23 cellular contexts compared by ENCODE assay signal in genomic region chr2:6429210-6429986, GRCh38.
"Had no signal": no experiment of that assay in that cellular context is flagged by ENCODE, and none has a peak within 500 bp of the region (broad histone marks: within the 10 kb centered on the region; RNA-seq: fewer than 3 reads in every experiment).

No MANE protein-coding gene starts in this region.

- H3K27ac Mint-ChIP-seq: effector memory CD8-positive, alpha-beta T cell; naive thymus-derived CD8-positive, alpha-beta T cell; stimulated activated memory B cell treated with anti-CD40 and anti-IgM and Interleukin-4, amounts not matched to agents 10 μg/mL and 1 μg/mL and 100 μg/mL, for 72 hours; type B pancreatic cell had no signal

- FAIRE-seq: frontal cortex, islet of Langerhans had no signal

- H3K4me3 Mint-ChIP-seq: effector memory CD8-positive, alpha-beta T cell; naive thymus-derived CD8-positive, alpha-beta T cell; stimulated activated memory B cell treated with anti-CD40 and anti-IgM and Interleukin-4, amounts not matched to agents 10 μg/mL and 1 μg/mL and 100 μg/mL, for 72 hours; type B pancreatic cell had no signal

- H3K4me1 Mint-ChIP-seq: naive thymus-derived CD8-positive, alpha-beta T cell; stimulated activated memory B cell treated with anti-CD40 and anti-IgM and Interleukin-4, amounts not matched to agents 10 μg/mL and 1 μg/mL and 100 μg/mL, for 72 hours had no signal

- H3K36me3 ChIP-seq: left lung, neutrophil, prostate gland, right atrium auricular region, sigmoid colon, spleen, tibial artery had no signal

- DNase-seq: cerebellar nuclear complex; cortex of kidney; effector memory CD8-positive, alpha-beta T cell; hypothalamus; left cardiac atrium; left lung; mammary epithelial cell; naive thymus-derived CD8-positive, alpha-beta T cell; sigmoid colon; spleen; stimulated activated CD4-positive, alpha-beta T cell treated with anti-CD3 and anti-CD28 coated beads, Interleukin-4, amount 100 ng/mL, for 4 hours; stimulated activated naive CD8-positive, alpha-beta T cell treated with anti-CD3 and anti-CD28 coated beads, Interleukin-15, Interleukin-2, amounts not matched to agents 100 U/mL and 50 U/mL, for 24 hours; substantia nigra; testis; tibial artery had no signal

- ATAC-seq: effector memory CD8-positive, alpha-beta T cell; left cardiac atrium; naive thymus-derived CD8-positive, alpha-beta T cell; stimulated activated memory B cell treated with anti-CD40 and anti-IgM and Interleukin-4, amounts not matched to agents 10 μg/mL and 1 μg/mL and 100 μg/mL, for 72 hours; stimulated activated naive CD8-positive, alpha-beta T cell treated with anti-CD3 and anti-CD28 coated beads, Interleukin-15, Interleukin-2, amounts not matched to agents 100 U/mL and 50 U/mL, for 24 hours had no signal

- H3K9me3 ChIP-seq: left lung, neutrophil, prostate gland, right atrium auricular region, sigmoid colon, testis had no signal

- H2AFZ ChIP-seq: parathyroid adenoma had no signal

- H3K9ac ChIP-seq: parathyroid adenoma had no signal

- H3K36me3 Mint-ChIP-seq: stimulated activated memory B cell treated with anti-CD40 and anti-IgM and Interleukin-4, amounts not matched to agents 10 μg/mL and 1 μg/mL and 100 μg/mL, for 72 hours; type B pancreatic cell had no signal

- H3K27me3 ChIP-seq: left lung, neutrophil, right atrium auricular region, sigmoid colon, spleen, testis, tibial artery had no signal

- H3K79me2 ChIP-seq: parathyroid adenoma had no signal

- H3K4me1 ChIP-seq: left lung, parathyroid adenoma, prostate gland, right atrium auricular region, sigmoid colon, spleen, testis, tibial artery had no signal

- H3K27ac ChIP-seq: left lung, neutrophil, parathyroid adenoma, prostate gland, right atrium auricular region, sigmoid colon, spleen, testis, tibial artery had no signal

- H3K27me3 Mint-ChIP-seq: effector memory CD8-positive, alpha-beta T cell; stimulated activated memory B cell treated with anti-CD40 and anti-IgM and Interleukin-4, amounts not matched to agents 10 μg/mL and 1 μg/mL and 100 μg/mL, for 72 hours; type B pancreatic cell had no signal

- H3K4me3 ChIP-seq: left lung, prostate gland, right atrium auricular region, sigmoid colon, spleen, testis, tibial artery had no signal
